8 cellular contexts compared by ENCODE assay signal in the genomic region with DNA sequence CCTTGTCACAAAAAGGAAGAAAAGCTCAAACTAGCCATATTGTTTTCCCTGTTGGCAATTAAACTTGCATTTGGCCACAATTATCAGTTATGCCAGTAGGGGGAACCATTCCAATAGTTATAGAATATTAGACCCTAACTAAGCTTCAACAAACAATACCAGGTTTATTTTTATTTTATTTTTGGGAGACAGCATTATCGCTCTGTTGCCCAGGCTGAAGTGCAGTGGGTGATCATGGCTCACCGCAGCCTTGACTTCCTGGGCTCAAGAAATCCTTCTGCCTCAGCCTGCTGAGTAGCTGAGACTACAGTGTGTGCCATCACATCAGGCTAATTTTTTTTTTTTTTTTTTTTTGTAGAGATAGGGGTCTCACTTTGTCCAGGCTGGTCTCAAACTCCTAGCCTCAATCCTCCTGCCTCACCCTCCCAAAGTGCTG.
DNase-seq lines count a peak whose midpoint lies in the region; ATAC-seq and TF ChIP-seq lines count a peak whose summit lies in the region.

No MANE protein-coding gene starts in this region.

- peaks cover 1 to 3% of the 10 kb centered on the region in 2 donors for H3K36me3 ChIP-seq in body of pancreas (replicated peaks in 1 of 2; ENCODE audit: insufficient read depth in 1 of 2, low read depth in 2 of 2)
- H3K36me3 ChIP-seq in transverse colon, result peaks cover 0 to 15% (median 3%) of the 10 kb centered on the region in 4 donors

- H3K4me1 ChIP-seq in body of pancreas (no peaks in the 10 kb centered on the region), transverse colon (peaks cover 0 to 7% (median 0%) of the 10 kb centered on the region in 4 donors)

- TF ChIP-seq POLR2A in body of pancreas (IDR thresholded peaks at IDR 0.05), result no peak
- no peak for TF ChIP-seq POLR2A in transverse colon (IDR thresholded peaks at IDR 0.05)

- TF ChIP-seq EP300 in transverse colon (IDR thresholded peaks at IDR 0.05; ENCODE audit: low read depth), result no peak

- TF ChIP-seq CTCF in body of pancreas (IDR thresholded peaks at IDR 0.05) (peak; percentile 30 to 72 (median 65)), transverse colon (IDR thresholded peaks at IDR 0.05) (peak; percentile 62 to 78 (median 67))

- H3K27ac ChIP-seq in body of pancreas, result no peak overlapping the region
- no peak overlapping the region for H3K27ac ChIP-seq in transverse colon

- DNase-seq in stimulated activated CD4-positive, alpha-beta T cell treated with anti-CD3 and anti-CD28 coated beads, Interleukin-15, amount 100 ng/mL, for 24 hours, result peak; percentile 5
- no peak for DNase-seq in stimulated activated CD4-positive, alpha-beta T cell treated with anti-CD3 and anti-CD28 coated beads, Interleukin-4, amount 100 ng/mL, for 4 hours
- DNase-seq in NCI-H774 (lab: John Stamatoyannopoulos, UW) (peak; percentile 16), body of pancreas (peak in 1 of 4 donors; percentile 21), kidney tubule cell (ENCODE audit: low spot score) (peak; percentile 55), transverse colon (no peak)
- no peak for DNase-seq in activated effector memory CD4-positive, alpha-beta T cell treated with anti-CD3 and anti-CD28 coated beads, Interleukin-2, amount 50 U/mL, for 16 hours

- H3K27me3 ChIP-seq in body of pancreas, result no peaks in the 10 kb centered on the region
- no peaks in the 10 kb centered on the region for H3K27me3 ChIP-seq in transverse colon

- H3K9me3 ChIP-seq in body of pancreas, result no peaks in the 10 kb centered on the region
- no peaks in the 10 kb centered on the region for H3K9me3 ChIP-seq in transverse colon

- WGBS in body of pancreas, 2 donors, result 22 to 37% methylated on average over 2 of the region's 2 CpGs
- 36 to 40% methylated on average over 2 of the region's 2 CpGs for WGBS in transverse colon (ENCODE audit: low coverage in 1 of 2), 2 donors

- H3K4me3 ChIP-seq in body of pancreas (no peak overlapping the region), transverse colon (no peak overlapping the region)

- intact Hi-C loops in body of pancreas (cut with DNase I), result no loop called here
- intact Hi-C loops in transverse colon (cut with DNase I; ENCODE audit: low total_unique reads), result no loop called here

- in situ Hi-C loops in transverse colon (cut with MboI; ENCODE audit: low pct_ligation_motif_present in 1 of 4, low pct_unique_long_range_greater_than_20kb in 1 of 4, low sequenced_read_pairs in 3 of 4), result no loop called here

- ATAC-seq in HG02885 (IDR thresholded peaks at IDR 0.05; ENCODE audit: poor library complexity, unreplicated experiment), result peak; percentile 68
- ATAC-seq in body of pancreas, result peak; percentile 50

Comparison
In these comparisons a context has a peak if more than half of its experiments do, and no peak if none do; other contexts are left out.
1. DNase-seq: peak in stimulated activated CD4-positive, alpha-beta T cell treated with anti-CD3 and anti-CD28 coated beads, Interleukin-15, amount 100 ng/mL, for 24 hours (single experiment), NCI-H774 (single experiment) and kidney tubule cell (single experiment); none in stimulated activated CD4-positive, alpha-beta T cell treated with anti-CD3 and anti-CD28 coated beads, Interleukin-4, amount 100 ng/mL, for 4 hours (0 of 2), transverse colon (single experiment) and activated effector memory CD4-positive, alpha-beta T cell treated with anti-CD3 and anti-CD28 coated beads, Interleukin-2, amount 50 U/mL, for 16 hours (single experiment).